Comparison of ENCODE assay signal across 26 cellular contexts in the genomic region with DNA sequence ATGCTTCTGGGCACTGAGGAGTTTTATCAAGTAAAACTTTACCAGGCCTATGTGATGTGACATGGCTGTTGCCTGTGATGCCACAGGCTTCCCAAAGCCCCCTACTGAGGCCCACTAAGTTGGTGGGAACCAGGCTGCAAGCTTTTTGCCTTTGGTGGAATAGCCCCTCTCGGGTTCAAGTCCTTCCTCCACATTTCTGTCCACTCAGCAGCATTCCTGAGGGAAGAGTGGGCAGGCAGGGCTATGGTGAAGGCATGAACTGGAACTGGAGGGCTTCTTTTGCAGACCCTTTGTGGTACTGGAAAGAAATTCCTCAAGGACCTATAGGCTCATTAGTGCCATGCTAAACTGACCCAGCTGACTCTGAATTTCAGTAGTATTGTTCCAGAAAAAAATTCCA. TPM values are rescaled to one million over a fixed set of nuclear protein-coding genes. Genes with fewer than 3 reads are reported as not detected.
DNase-seq lines count a peak whose midpoint lies in the region; ATAC-seq and TF ChIP-seq lines count a peak whose summit lies in the region.
"Had no signal": no experiment of that assay in that cellular context is flagged by ENCODE, and none has a peak within 500 bp of the region (broad histone marks: within the 10 kb centered on the region; RNA-seq: fewer than 3 reads in every experiment).

No MANE protein-coding gene starts in this region.

- no peak for TF ChIP-seq POLR2A in breast epithelium (IDR thresholded peaks at IDR 0.05)

- ATAC-seq in RWPE2 (ENCODE audit: low read depth) (no peak), GM19467 (IDR thresholded peaks at IDR 0.05; ENCODE audit: unreplicated experiment) (no peak)
- ATAC-seq in activated T-cell treated with anti-CD3 and anti-CD28 coated beads, Interleukin-2, amount 50 U/mL, for 4 hours, result no peak
- ATAC-seq: activated CD4-positive, CD25-positive, alpha-beta regulatory T cell treated with anti-CD3 and anti-CD28 coated beads, Interleukin-2, amount 50 U/mL, for 24 hours; activated CD8-positive, alpha-beta memory T cell treated with anti-CD3 and anti-CD28 coated beads, Interleukin-2, amount 10 ng/mL, durations not matched to agents 7 days and 5 days; left lobe of liver; T-cell had no signal

- peaks cover 57% of the 10 kb centered on the region for H3K4me1 Mint-ChIP-seq in mesothelial cell of epicardium
- H3K4me1 Mint-ChIP-seq in activated T-cell treated with anti-CD3 and anti-CD28 coated beads, Interleukin-2, amount 50 U/mL, for 4 hours (ENCODE audit: low read depth), result peaks cover 54% of the 10 kb centered on the region

- no peak for TF ChIP-seq CTCF in RWPE2 (IDR thresholded peaks at IDR 0.05; ENCODE audit: poor library complexity, severe bottlenecking)
- no peak for TF ChIP-seq CTCF in breast epithelium (IDR thresholded peaks at IDR 0.05)
- TF ChIP-seq CTCF in mesothelial cell of epicardium (IDR thresholded peaks at IDR 0.05; ENCODE audit: unreplicated experiment), result no peak

- H3K36me3 Mint-ChIP-seq in mesothelial cell of epicardium, result no peaks in the 10 kb centered on the region
- H3K36me3 Mint-ChIP-seq in activated T-cell treated with anti-CD3 and anti-CD28 coated beads, Interleukin-2, amount 50 U/mL, for 4 hours (ENCODE audit: insufficient read depth), result peaks cover 2% of the 10 kb centered on the region
- H3K36me3 Mint-ChIP-seq: activated CD8-positive, alpha-beta memory T cell treated with anti-CD3 and anti-CD28 coated beads, Interleukin-2, amount 10 ng/mL, durations not matched to agents 7 days and 5 days; T-cell had no signal

- intact Hi-C loops in breast epithelium (cut with DNase I; ENCODE audit: low total_unique reads), result no loop called here

- H3K9me3 ChIP-seq in RWPE2 (ENCODE audit: severe bottlenecking) (no peaks in the 10 kb centered on the region), breast epithelium (no peaks in the 10 kb centered on the region)
- H3K9me3 ChIP-seq: ovary, SJSA1, upper lobe of left lung had no signal

- no peaks in the 10 kb centered on the region for H3K9me3 Mint-ChIP-seq in mesothelial cell of epicardium
- no peaks in the 10 kb centered on the region for H3K9me3 Mint-ChIP-seq in activated T-cell treated with anti-CD3 and anti-CD28 coated beads, Interleukin-2, amount 50 U/mL, for 4 hours
- H3K9me3 Mint-ChIP-seq: stimulated activated naive CD8-positive, alpha-beta T cell treated with anti-CD3 and anti-CD28 coated beads, Interleukin-15, Interleukin-2, amounts not matched to agents 100 ng/mL and 50 ng/mL, for 24 hours; T-cell had no signal

- H3K27me3 ChIP-seq in RWPE2 (ENCODE audit: insufficient read depth, poor library complexity, severe bottlenecking), result no peaks in the 10 kb centered on the region
- H3K27me3 ChIP-seq in breast epithelium, result no peaks in the 10 kb centered on the region
- H3K27me3 ChIP-seq: ovary, SJSA1, upper lobe of left lung had no signal

- no peak overlapping the region for H3K4me3 Mint-ChIP-seq in mesothelial cell of epicardium
- no peak overlapping the region for H3K4me3 Mint-ChIP-seq in activated T-cell treated with anti-CD3 and anti-CD28 coated beads, Interleukin-2, amount 50 U/mL, for 4 hours
- H3K4me3 Mint-ChIP-seq: activated CD8-positive, alpha-beta memory T cell treated with anti-CD3 and anti-CD28 coated beads, Interleukin-2, amount 10 ng/mL, durations not matched to agents 7 days and 5 days; stimulated activated naive CD8-positive, alpha-beta T cell treated with anti-CD3 and anti-CD28 coated beads, Interleukin-15, Interleukin-2, amounts not matched to agents 100 ng/mL and 50 ng/mL, for 24 hours; T-cell had no signal

- H3K4me3 ChIP-seq in RWPE2 (ENCODE audit: severe bottlenecking), result no peak overlapping the region
- H3K4me3 ChIP-seq in breast epithelium, result no peak overlapping the region
- H3K4me3 ChIP-seq: ovary, SJSA1, upper lobe of left lung had no signal

- no peak for DNase-seq in RWPE2 (ENCODE audit: low spot score)
- no peak for DNase-seq in breast epithelium (ENCODE audit: low spot score in 2 of 2)
- DNase-seq in mesothelial cell of epicardium (ENCODE audit: low spot score in 2 of 2, unreplicated experiment in 2 of 2), result no peak
- DNase-seq in activated T-cell treated with anti-CD3 and anti-CD28 coated beads, Interleukin-2, amount 50 U/mL, for 4 hours, result no peak
- DNase-seq in MV-4-11 (lab: John Stamatoyannopoulos, UW), result no peak
- DNase-seq: activated CD4-positive, alpha-beta T cell treated with anti-CD3 and anti-CD28 coated beads, Interleukin-2, amount 50 U/mL, for 4 hours; activated CD8-positive, alpha-beta memory T cell treated with anti-CD3 and anti-CD28 coated beads, Interleukin-2, amount 10 ng/mL, durations not matched to agents 7 days and 5 days; activated T-cell treated with anti-CD3 and anti-CD28 coated beads, Interleukin-2, amount 50 U/mL, for 48 hours; effector CD4-positive, alpha-beta T cell; GF-D8; HCEC 1CT; mesenchymal stem cell; NCI-H1048; NCI-H1694; ovary; RPMI8226; stimulated activated CD8-positive, alpha-beta memory T cell treated with anti-CD3 and anti-CD28 coated beads, Interleukin-4, amount 100 ng/mL, for 48 hours; T-cell had no signal

- H3K36me3 ChIP-seq in RWPE2 (ENCODE audit: low read depth) (no peaks in the 10 kb centered on the region), breast epithelium (no peaks in the 10 kb centered on the region)
- H3K36me3 ChIP-seq: ovary, SJSA1, upper lobe of left lung had no signal

- peak overlapping the region; percentile 98 for H3K27ac Mint-ChIP-seq in mesothelial cell of epicardium
- H3K27ac Mint-ChIP-seq: activated CD8-positive, alpha-beta memory T cell treated with anti-CD3 and anti-CD28 coated beads, Interleukin-2, amount 10 ng/mL, durations not matched to agents 7 days and 5 days; T-cell had no signal

- H3K27ac ChIP-seq in RWPE2 (ENCODE audit: poor library complexity, severe bottlenecking) (peak overlapping the region; percentile 46), breast epithelium (peak overlapping the region; percentile 43 to 69), temporal lobe (ENCODE audit: low read depth, low read length) (peak overlapping the region; percentile 86)
- H3K27ac ChIP-seq: C4-2B, ovary, SJSA1 had no signal

- H3K4me1 ChIP-seq in RWPE2 (ENCODE audit: insufficient read depth, poor library complexity, severe bottlenecking) (peaks cover 23% of the 10 kb centered on the region), breast epithelium (peaks cover 0 to 5% of the 10 kb centered on the region in 2 donors)

- no peaks in the 10 kb centered on the region for H3K27me3 Mint-ChIP-seq in mesothelial cell of epicardium (ENCODE audit: low read depth)
- H3K27me3 Mint-ChIP-seq in activated T-cell treated with anti-CD3 and anti-CD28 coated beads, Interleukin-2, amount 50 U/mL, for 4 hours (ENCODE audit: low read depth), result no peaks in the 10 kb centered on the region
- H3K27me3 Mint-ChIP-seq: activated CD8-positive, alpha-beta memory T cell treated with anti-CD3 and anti-CD28 coated beads, Interleukin-2, amount 10 ng/mL, durations not matched to agents 7 days and 5 days; stimulated activated naive CD8-positive, alpha-beta T cell treated with anti-CD3 and anti-CD28 coated beads, Interleukin-15, Interleukin-2, amounts not matched to agents 100 ng/mL and 50 ng/mL, for 24 hours; T-cell had no signal

RNA-seq across cellular contexts. Expression of a gene that starts 48.5 kb away (rescaled TPM):
- total RNA-seq in breast epithelium (10 to 100 TPM; 19.5 to 42.0 (median 24.6) TPM), mesothelial cell of epicardium (39.2 to 41.5 TPM (median 39.5 TPM) in 3 replicates), temporal lobe (30.5 TPM)
- 10 to 100 TPM; 28.7 to 33.9 (median 29.9) TPM for total RNA-seq in activated T-cell treated with anti-CD3 and anti-CD28 coated beads, Interleukin-2, amount 50 U/mL, for 4 hours
